ENCODE assay signal across 16 cellular contexts in the genomic region with DNA sequence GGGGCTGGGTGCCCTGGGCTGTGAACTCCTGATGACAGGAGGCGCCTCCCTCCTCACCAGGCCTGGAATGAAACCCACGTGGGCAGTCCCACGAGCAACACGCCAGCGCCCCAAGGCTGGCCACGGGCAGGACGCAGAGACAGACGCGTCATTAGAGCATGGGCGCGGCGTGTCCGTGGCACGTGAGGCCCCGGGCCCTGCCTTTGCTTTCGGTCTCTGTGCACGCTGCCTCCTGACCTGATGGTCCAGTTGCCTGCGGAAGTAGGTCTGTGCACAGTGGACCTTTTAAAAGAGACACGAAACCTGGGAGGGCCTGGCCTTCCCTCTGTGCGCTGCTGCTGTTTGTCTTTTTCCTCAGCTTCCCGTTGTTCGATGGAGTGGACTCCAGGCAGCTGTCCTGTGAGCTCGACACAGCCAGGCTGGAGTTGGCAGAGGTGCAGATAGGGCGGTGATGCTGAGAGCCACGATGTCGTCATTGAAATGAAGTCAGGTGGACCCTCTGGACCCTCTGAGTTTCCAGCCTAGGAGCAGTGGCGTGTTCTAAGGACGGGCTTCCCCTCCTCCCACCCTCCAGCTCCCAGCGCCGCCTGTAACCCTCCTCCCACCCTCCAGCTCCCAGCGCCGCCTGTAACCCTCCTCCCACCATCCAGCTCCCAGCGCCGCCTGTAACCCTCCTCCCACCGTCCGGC. TPM values are rescaled to one million over a fixed set of nuclear protein-coding genes. Genes with fewer than 3 reads are reported as not detected.
"Had no signal": no experiment of that assay in that cellular context is flagged by ENCODE, and none has a peak within 500 bp of the region (broad histone marks: within the 10 kb centered on the region; RNA-seq: fewer than 3 reads in every experiment).

No MANE protein-coding gene starts in this region.

- H3K4me3 ChIP-seq: psoas muscle, SJSA1 had no signal

- H3K36me3 Mint-ChIP-seq: activated naive CD8-positive, alpha-beta T cell; natural killer cell had no signal

- H3K4me1 Mint-ChIP-seq: natural killer cell had no signal

- H3K27me3 Mint-ChIP-seq: activated naive CD8-positive, alpha-beta T cell had no signal

- H3K9me3 Mint-ChIP-seq: endodermal cell; natural killer cell; T-helper 2 cell treated with Interferon-gamma antibody and Interleukin-4, amounts not matched to agents 5 μg/mL and 100 μg/mL, for 36 hours had no signal

- H3K27ac Mint-ChIP-seq: activated naive CD8-positive, alpha-beta T cell; endodermal cell; natural killer cell; T-helper 2 cell treated with Interferon-gamma antibody and Interleukin-4, amounts not matched to agents 5 μg/mL and 100 μg/mL, for 36 hours had no signal

- H3K27ac ChIP-seq: brain microvascular endothelial cell, psoas muscle, SJSA1 had no signal

- H3K36me3 ChIP-seq: brain microvascular endothelial cell, SJSA1 had no signal

- H3K27me3 ChIP-seq: brain microvascular endothelial cell, SJSA1 had no signal

- H3K4me3 Mint-ChIP-seq: activated naive CD8-positive, alpha-beta T cell; endodermal cell; natural killer cell; T-helper 2 cell treated with Interferon-gamma antibody and Interleukin-4, amounts not matched to agents 5 μg/mL and 100 μg/mL, for 36 hours had no signal

- H3K9me3 ChIP-seq: psoas muscle, SJSA1 had no signal

- FAIRE-seq: frontal cortex had no signal

- DNase-seq: activated gamma-delta T cell; activated T-cell treated with anti-CD3 and anti-CD28 coated beads, Interleukin-2, amount 50 U/mL, for 48 hours; brain microvascular endothelial cell; cerebellar nuclear complex; endodermal cell; erythroblast; natural killer cell; SW 1271; trophoblast cell had no signal

- H3K4me1 ChIP-seq: psoas muscle had no signal

RNA-seq across cellular contexts. Expression of a gene that starts 40.1 kb away (rescaled TPM):
- total RNA-seq: skeletal muscle tissue, subcutaneous adipose tissue had no signal
